8 cellular contexts compared by ENCODE assay signal in genomic region chr13:110524484-110525254, GRCh38. TPM values are rescaled to one million over a fixed set of nuclear protein-coding genes. Genes with fewer than 3 reads are reported as not detected.
DNase-seq lines count a peak whose midpoint lies in the region; ATAC-seq and TF ChIP-seq lines count a peak whose summit lies in the region.

No MANE protein-coding gene starts in this region.

- no peak overlapping the region for H3K27ac Mint-ChIP-seq in activated naive CD4-positive, alpha-beta T cell treated with anti-CD3 and anti-CD28 coated beads, Interleukin-2, amount 50 U/mL, for 24 hours
- peak overlapping the region in 1 of 2 donors; percentile 50 for H3K27ac Mint-ChIP-seq in T-cell
- no peak overlapping the region for H3K27ac Mint-ChIP-seq in neural progenitor cell
- no peak overlapping the region for H3K27ac Mint-ChIP-seq in type B pancreatic cell

- peak overlapping the region; percentile 64 for H3K4me3 Mint-ChIP-seq in activated naive CD4-positive, alpha-beta T cell treated with anti-CD3 and anti-CD28 coated beads, Interleukin-2, amount 50 U/mL, for 24 hours
- H3K4me3 Mint-ChIP-seq in T-cell (peak overlapping the region in 2 of 3 donors; percentile 37 to 57), neural progenitor cell (no peak overlapping the region), type B pancreatic cell (no peak overlapping the region)

- CTCF ChIA-PET in T-cell (lab: Charles Lee): interaction anchor here in 1 of 2 donors (0.6 kb wide), 2 partner anchors 16 to 1375 kb away, joined by 3 read pairs; no protein-coding TSS in a partner anchor

- no peaks in the 10 kb centered on the region for H3K36me3 ChIP-seq in neural progenitor cell

- H3K4me1 ChIP-seq in neural progenitor cell: no peaks in the 10 kb centered on the region

- H3K4me1 Mint-ChIP-seq in activated naive CD4-positive, alpha-beta T cell treated with anti-CD3 and anti-CD28 coated beads, Interleukin-2, amount 50 U/mL, for 24 hours: peaks cover 32% of the 10 kb centered on the region
- H3K4me1 Mint-ChIP-seq in T-cell: peaks cover 27 to 34% (median 28%) of the 10 kb centered on the region in 3 donors
- H3K4me1 Mint-ChIP-seq in neural progenitor cell: peaks cover 19% of the 10 kb centered on the region
- peaks cover 25% of the 10 kb centered on the region for H3K4me1 Mint-ChIP-seq in type B pancreatic cell (ENCODE audit: unreplicated experiment)

- no peaks in the 10 kb centered on the region for H3F3A ChIP-seq in neural progenitor cell (ENCODE audit: low read depth)

- no peaks in the 10 kb centered on the region for H3K27me3 ChIP-seq in neural progenitor cell

- H3K4me2 ChIP-seq in neural progenitor cell: no peak overlapping the region

- H3K27me3 Mint-ChIP-seq in activated naive CD4-positive, alpha-beta T cell treated with anti-CD3 and anti-CD28 coated beads, Interleukin-2, amount 50 U/mL, for 24 hours: no peaks in the 10 kb centered on the region
- H3K27me3 Mint-ChIP-seq in T-cell: no peaks in the 10 kb centered on the region
- H3K27me3 Mint-ChIP-seq in neural progenitor cell (ENCODE audit: insufficient read depth, low read depth): peaks cover 6% of the 10 kb centered on the region
- no peaks in the 10 kb centered on the region for H3K27me3 Mint-ChIP-seq in type B pancreatic cell

- ATAC-seq in T-cell (replicated peaks in 1 of 4): peak in 2 of 4 experiments; percentile 49 to 55
- ATAC-seq in GM18870 (IDR thresholded peaks at IDR 0.05; ENCODE audit: unreplicated experiment): no peak

- no peaks in the 10 kb centered on the region for H3K9me3 ChIP-seq in neural progenitor cell (ENCODE audit: low read depth)

- no peak overlapping the region for H3K9ac ChIP-seq in neural progenitor cell

- no peaks in the 10 kb centered on the region for H4K20me1 ChIP-seq in neural progenitor cell (ENCODE audit: low read depth)

- POLR2A ChIA-PET in T-cell (lab: Charles Lee): no interaction called here

- H3K79me2 ChIP-seq in neural progenitor cell (ENCODE audit: low read depth): no peaks in the 10 kb centered on the region

- H3K36me3 Mint-ChIP-seq in activated naive CD4-positive, alpha-beta T cell treated with anti-CD3 and anti-CD28 coated beads, Interleukin-2, amount 50 U/mL, for 24 hours: no peaks in the 10 kb centered on the region
- H3K36me3 Mint-ChIP-seq in T-cell (no peaks in the 10 kb centered on the region), neural progenitor cell (no peaks in the 10 kb centered on the region), type B pancreatic cell (no peaks in the 10 kb centered on the region)

- H3K4me3 ChIP-seq in neural progenitor cell: no peak overlapping the region

- no peak for TF ChIP-seq CTCF in neural progenitor cell (IDR thresholded peaks at IDR 0.05)
- no peak for TF ChIP-seq CTCF in type B pancreatic cell (conservative IDR thresholded peaks at IDR 0.05)

- no peak for DNase-seq in activated naive CD4-positive, alpha-beta T cell treated with anti-CD3 and anti-CD28 coated beads, Interleukin-2, amount 50 U/mL, for 16 hours
- DNase-seq in T-cell (peak in 7 of 34 experiments; percentile 3 to 21 (median 6)), left kidney (ENCODE audit: low read depth, low spot score) (peak; percentile 61), NCI-H1436 treated with DMSO at 0.1 percent for 48 hours (lab: John Stamatoyannopoulos, UW) (no peak), neural progenitor cell (ENCODE audit: low spot score) (no peak), type B pancreatic cell (ENCODE audit: extremely low spot score, unreplicated experiment) (no peak)

- no peaks in the 10 kb centered on the region for H3K9me3 Mint-ChIP-seq in activated naive CD4-positive, alpha-beta T cell treated with anti-CD3 and anti-CD28 coated beads, Interleukin-2, amount 50 U/mL, for 24 hours
- H3K9me3 Mint-ChIP-seq in T-cell: no peaks in the 10 kb centered on the region
- H3K9me3 Mint-ChIP-seq in neural progenitor cell: peaks cover 10% of the 10 kb centered on the region
- no peaks in the 10 kb centered on the region for H3K9me3 Mint-ChIP-seq in type B pancreatic cell

- H2AFZ ChIP-seq in neural progenitor cell (replicated peaks): no peak overlapping the region

- no peak overlapping the region for H3K27ac ChIP-seq in neural progenitor cell

RNA-seq across cellular contexts. Expression of gene RAB20, which starts 36.9 kb away (rescaled TPM):
- 1 to 10 TPM in 4 of 5 donors, under 1 TPM in 1; 0.47 to 3.1 (median 2.1) TPM for total RNA-seq in T-cell
- total RNA-seq in neural progenitor cell (ENCODE audit: low replicate concordance): 0.58 and 2.4 TPM in 2 replicates
- 6.4 and 9.1 TPM in 2 replicates for total RNA-seq in type B pancreatic cell (ENCODE audit: low replicate concordance)

Comparison
In these comparisons a context has a peak if more than half of its experiments do, and no peak if none do; other contexts are left out.
1. H3K4me3 Mint-ChIP-seq: peak in activated naive CD4-positive, alpha-beta T cell treated with anti-CD3 and anti-CD28 coated beads, Interleukin-2, amount 50 U/mL, for 24 hours (single experiment) and T-cell (2 of 3); none in neural progenitor cell (single experiment) and type B pancreatic cell (single experiment).